Comparison of ENCODE assay signal across 1 cellular context in genomic region chrX:110383414-110383813, GRCh38.
A peak's percentile ranks its signal among the peaks of the same experiment; 100 is the strongest.
TF ChIP-seq lines count a peak whose summit lies in the region.

No MANE protein-coding gene starts in this region.

TF ChIP-seq in SK-N-SH, 30 proteins besides CTCF, POLR2A, EP300 and RAD21 (continued from another document):
- TF ChIP-seq, protein P1, sequence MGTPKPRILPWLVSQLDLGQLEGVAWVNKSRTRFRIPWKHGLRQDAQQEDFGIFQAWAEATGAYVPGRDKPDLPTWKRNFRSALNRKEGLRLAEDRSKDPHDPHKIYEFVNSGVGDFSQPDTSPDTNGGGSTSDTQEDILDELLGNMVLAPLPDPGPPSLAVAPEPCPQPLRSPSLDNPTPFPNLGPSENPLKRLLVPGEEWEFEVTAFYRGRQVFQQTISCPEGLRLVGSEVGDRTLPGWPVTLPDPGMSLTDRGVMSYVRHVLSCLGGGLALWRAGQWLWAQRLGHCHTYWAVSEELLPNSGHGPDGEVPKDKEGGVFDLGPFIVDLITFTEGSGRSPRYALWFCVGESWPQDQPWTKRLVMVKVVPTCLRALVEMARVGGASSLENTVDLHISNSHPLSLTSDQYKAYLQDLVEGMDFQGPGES (IDR thresholded peaks at IDR 0.05; ENCODE audit: low read depth, low read length): no peak
- TF ChIP-seq REST (IDR thresholded peaks at IDR 0.05; ENCODE audit: low read depth, low read length): no peak
- TF ChIP-seq YY1 (IDR thresholded peaks at IDR 0.05; ENCODE audit: low read depth): no peak
- no peak for TF ChIP-seq NRF1 (IDR thresholded peaks at IDR 0.05; ENCODE audit: low read depth, low read length)
- no peak for TF ChIP-seq FOXM1 (IDR thresholded peaks at IDR 0.05; ENCODE audit: low read depth)
- no peak; the same call in 1 of the 2 replicates for TF ChIP-seq POLR2AphosphoS5 (IDR thresholded peaks at IDR 0.05; ENCODE audit: low read depth, low read length)
- TF ChIP-seq EZH2phosphoT487 (IDR thresholded peaks at IDR 0.05; ENCODE audit: borderline replicate concordance, low read depth): no peak
- TF ChIP-seq JUND (IDR thresholded peaks at IDR 0.05): peak; percentile 61
- TF ChIP-seq PBX3 (IDR thresholded peaks at IDR 0.05): peak; percentile 54
- no peak for TF ChIP-seq MEF2A (IDR thresholded peaks at IDR 0.05; ENCODE audit: borderline replicate concordance, low read depth)
- no peak for TF ChIP-seq TAF1 (IDR thresholded peaks at IDR 0.05; ENCODE audit: borderline replicate concordance, low read depth, low read length)
- TF ChIP-seq, protein P2, sequence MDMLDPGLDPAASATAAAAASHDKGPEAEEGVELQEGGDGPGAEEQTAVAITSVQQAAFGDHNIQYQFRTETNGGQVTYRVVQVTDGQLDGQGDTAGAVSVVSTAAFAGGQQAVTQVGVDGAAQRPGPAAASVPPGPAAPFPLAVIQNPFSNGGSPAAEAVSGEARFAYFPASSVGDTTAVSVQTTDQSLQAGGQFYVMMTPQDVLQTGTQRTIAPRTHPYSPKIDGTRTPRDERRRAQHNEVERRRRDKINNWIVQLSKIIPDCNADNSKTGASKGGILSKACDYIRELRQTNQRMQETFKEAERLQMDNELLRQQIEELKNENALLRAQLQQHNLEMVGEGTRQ (IDR thresholded peaks at IDR 0.05; ENCODE audit: borderline replicate concordance, low read depth, low read length): no peak
- 0 out of 2 replicates have a peak, but pooled peaks have one; percentile 42 for TF ChIP-seq TEAD4 (IDR thresholded peaks at IDR 0.05; ENCODE audit: borderline replicate concordance, insufficient read depth)
TF ChIP-seq in SK-N-SH: peak in this region for 5.
